Comparison of ENCODE assay signal across 28 cellular contexts in genomic region chr12:48132826-48133225, GRCh38. TPM values are rescaled to one million over a fixed set of nuclear protein-coding genes. Genes with fewer than 3 reads are reported as not detected.
"Had no signal": no experiment of that assay in that cellular context is flagged by ENCODE, and none has a peak within 500 bp of the region (broad histone marks: within the 10 kb centered on the region; RNA-seq: fewer than 3 reads in every experiment).

No MANE protein-coding gene starts in this region.

- H3K27me3 Mint-ChIP-seq: activated CD4-positive, alpha-beta memory T cell treated with anti-CD3 and anti-CD28 coated beads for 36 hours; activated CD4-positive, alpha-beta T cell treated with anti-CD3 and anti-CD28 coated beads for 36 hours; activated CD4-positive, alpha-beta T cell treated with anti-CD3 and anti-CD28 coated beads, Interleukin-2, amount 10 ng/mL, durations not matched to agents 24 days and 14 days; activated CD8-positive, alpha-beta memory T cell treated with anti-CD3 and anti-CD28 coated beads, Interleukin-2, amount 10 ng/mL, durations not matched to agents 7 days and 5 days; activated naive CD4-positive, alpha-beta T cell treated with anti-CD3 and anti-CD28 coated beads, Interleukin-2, amount 10 ng/mL, durations not matched to agents 7 days and 5 days; activated naive CD8-positive, alpha-beta T cell treated with anti-CD3 and anti-CD28 coated beads, Interleukin-2, amount 10 ng/mL, durations not matched to agents 7 days and 5 days; brain had no signal

- H3K27ac Mint-ChIP-seq: activated CD4-positive, alpha-beta memory T cell treated with anti-CD3 and anti-CD28 coated beads for 36 hours; activated CD4-positive, alpha-beta T cell treated with anti-CD3 and anti-CD28 coated beads for 36 hours; activated CD4-positive, alpha-beta T cell treated with anti-CD3 and anti-CD28 coated beads, Interleukin-2, amount 10 ng/mL, durations not matched to agents 24 days and 14 days; activated CD8-positive, alpha-beta memory T cell treated with anti-CD3 and anti-CD28 coated beads, Interleukin-2, amount 10 ng/mL, durations not matched to agents 7 days and 5 days; activated CD8-positive, alpha-beta T cell treated with anti-CD3 and anti-CD28 coated beads, Interleukin-2, amount 10 ng/mL, durations not matched to agents 7 days and 5 days; activated naive CD4-positive, alpha-beta T cell treated with anti-CD3 and anti-CD28 coated beads, Interleukin-2, amount 10 ng/mL, durations not matched to agents 7 days and 5 days; activated naive CD8-positive, alpha-beta T cell treated with anti-CD3 and anti-CD28 coated beads, Interleukin-2, amount 10 ng/mL, durations not matched to agents 7 days and 5 days; activated T-cell treated with anti-CD3 and anti-CD28 coated beads, Interleukin-2, amount 50 U/mL, for 72 hours; brain; endodermal cell had no signal

- H3K4me1 ChIP-seq: ascending aorta, breast epithelium, colonic mucosa, foreskin keratinocyte, gastroesophageal sphincter had no signal

- DNase-seq: activated CD4-positive, alpha-beta memory T cell treated with anti-CD3 and anti-CD28 coated beads for 36 hours; activated CD4-positive, alpha-beta T cell treated with anti-CD3 and anti-CD28 coated beads for 36 hours; activated CD4-positive, alpha-beta T cell treated with anti-CD3 and anti-CD28 coated beads, Interleukin-2, amount 10 ng/mL, durations not matched to agents 24 days and 14 days; activated CD4-positive, CD25-positive, alpha-beta regulatory T cell; activated CD4-positive, CD25-positive, alpha-beta regulatory T cell treated with anti-CD3 and anti-CD28 coated beads, Interleukin-2, amount 50 U/mL, for 72 hours; activated CD8-positive, alpha-beta memory T cell treated with anti-CD3 and anti-CD28 coated beads, Interleukin-2, amount 10 ng/mL, durations not matched to agents 7 days and 5 days; activated CD8-positive, alpha-beta memory T cell treated with anti-CD3 and anti-CD28 coated beads, Interleukin-2, amount 50 U/mL, for 4 hours; activated CD8-positive, alpha-beta T cell treated with anti-CD3 and anti-CD28 coated beads, Interleukin-2, amount 10 ng/mL, durations not matched to agents 7 days and 5 days; activated gamma-delta T cell; activated naive CD4-positive, alpha-beta T cell; activated naive CD4-positive, alpha-beta T cell treated with anti-CD3 and anti-CD28 coated beads, Interleukin-2, amount 10 ng/mL, durations not matched to agents 7 days and 5 days; activated naive CD8-positive, alpha-beta T cell treated with anti-CD3 and anti-CD28 coated beads, Interleukin-2, amount 10 ng/mL, durations not matched to agents 7 days and 5 days; activated T-cell treated with anti-CD3 and anti-CD28 coated beads, Interleukin-2, amount 50 U/mL, for 1 hour; activated T-cell treated with anti-CD3 and anti-CD28 coated beads, Interleukin-2, amount 50 U/mL, for 72 hours; central memory CD4-positive, alpha-beta T cell; cerebellar nuclear complex; colonic mucosa; effector memory CD4-positive, alpha-beta T cell; endodermal cell; foreskin keratinocyte; T-helper 2 cell had no signal

- H3K4me3 ChIP-seq: ascending aorta, breast epithelium, cardiac muscle cell, colonic mucosa, gastroesophageal sphincter had no signal

- H3K27ac ChIP-seq: ascending aorta, breast epithelium, cardiac muscle cell, colonic mucosa, foreskin keratinocyte, gastroesophageal sphincter had no signal

- H3K4me3 Mint-ChIP-seq: activated CD4-positive, alpha-beta memory T cell treated with anti-CD3 and anti-CD28 coated beads for 36 hours; activated CD4-positive, alpha-beta T cell treated with anti-CD3 and anti-CD28 coated beads for 36 hours; activated CD4-positive, alpha-beta T cell treated with anti-CD3 and anti-CD28 coated beads, Interleukin-2, amount 10 ng/mL, durations not matched to agents 24 days and 14 days; activated CD8-positive, alpha-beta memory T cell treated with anti-CD3 and anti-CD28 coated beads, Interleukin-2, amount 10 ng/mL, durations not matched to agents 7 days and 5 days; activated CD8-positive, alpha-beta T cell treated with anti-CD3 and anti-CD28 coated beads, Interleukin-2, amount 10 ng/mL, durations not matched to agents 7 days and 5 days; activated naive CD4-positive, alpha-beta T cell treated with anti-CD3 and anti-CD28 coated beads, Interleukin-2, amount 10 ng/mL, durations not matched to agents 7 days and 5 days; activated naive CD8-positive, alpha-beta T cell treated with anti-CD3 and anti-CD28 coated beads, Interleukin-2, amount 10 ng/mL, durations not matched to agents 7 days and 5 days; activated T-cell treated with anti-CD3 and anti-CD28 coated beads, Interleukin-2, amount 50 U/mL, for 72 hours; brain; endodermal cell had no signal

- H3K36me3 ChIP-seq: colonic mucosa had no signal

- H3K9me3 Mint-ChIP-seq: activated CD4-positive, alpha-beta memory T cell treated with anti-CD3 and anti-CD28 coated beads for 36 hours; activated CD4-positive, alpha-beta T cell treated with anti-CD3 and anti-CD28 coated beads, Interleukin-2, amount 10 ng/mL, durations not matched to agents 24 days and 14 days; activated naive CD4-positive, alpha-beta T cell treated with anti-CD3 and anti-CD28 coated beads, Interleukin-2, amount 10 ng/mL, durations not matched to agents 7 days and 5 days; activated naive CD4-positive, alpha-beta T cell treated with anti-CD3 and anti-CD28 coated beads, Interleukin-2, amount 50 U/mL, for 72 hours; activated naive CD8-positive, alpha-beta T cell treated with anti-CD3 and anti-CD28 coated beads, Interleukin-2, amount 10 ng/mL, durations not matched to agents 7 days and 5 days; activated T-cell treated with anti-CD3 and anti-CD28 coated beads, Interleukin-2, amount 50 U/mL, for 72 hours; brain; endodermal cell had no signal

- ATAC-seq: activated CD4-positive, alpha-beta T cell treated with anti-CD3 and anti-CD28 coated beads for 36 hours; activated CD8-positive, alpha-beta memory T cell treated with anti-CD3 and anti-CD28 coated beads, Interleukin-2, amount 10 ng/mL, durations not matched to agents 7 days and 5 days; activated CD8-positive, alpha-beta T cell treated with anti-CD3 and anti-CD28 coated beads, Interleukin-2, amount 10 ng/mL, durations not matched to agents 7 days and 5 days; activated naive CD4-positive, alpha-beta T cell treated with anti-CD3 and anti-CD28 coated beads, Interleukin-2, amount 50 U/mL, for 72 hours; activated T-cell treated with anti-CD3 and anti-CD28 coated beads, Interleukin-2, amount 50 U/mL, for 72 hours; esophagus mucosa; foreskin keratinocyte; gastroesophageal sphincter had no signal

- H3K4me1 Mint-ChIP-seq: activated CD4-positive, alpha-beta T cell treated with anti-CD3 and anti-CD28 coated beads for 36 hours; activated CD4-positive, alpha-beta T cell treated with anti-CD3 and anti-CD28 coated beads, Interleukin-2, amount 10 ng/mL, durations not matched to agents 24 days and 14 days; activated CD8-positive, alpha-beta memory T cell treated with anti-CD3 and anti-CD28 coated beads, Interleukin-2, amount 10 ng/mL, durations not matched to agents 7 days and 5 days; activated naive CD4-positive, alpha-beta T cell treated with anti-CD3 and anti-CD28 coated beads, Interleukin-2, amount 10 ng/mL, durations not matched to agents 7 days and 5 days; activated naive CD8-positive, alpha-beta T cell treated with anti-CD3 and anti-CD28 coated beads, Interleukin-2, amount 10 ng/mL, durations not matched to agents 7 days and 5 days; brain had no signal

- H3K9me3 ChIP-seq: ascending aorta, breast epithelium, colonic mucosa, gastroesophageal sphincter had no signal

- H3K27me3 ChIP-seq: ascending aorta, breast epithelium, cardiac muscle cell, colonic mucosa, foreskin keratinocyte, gastroesophageal sphincter had no signal

RNA-seq across cellular contexts. Expression of gene CCDC184, which starts 50.6 kb away (rescaled TPM):
- total RNA-seq: endodermal cell had no signal
- polyA plus RNA-seq: cardiac muscle cell had no signal
